Comparison of ENCODE assay signal across 8 cellular contexts in the genomic region with DNA sequence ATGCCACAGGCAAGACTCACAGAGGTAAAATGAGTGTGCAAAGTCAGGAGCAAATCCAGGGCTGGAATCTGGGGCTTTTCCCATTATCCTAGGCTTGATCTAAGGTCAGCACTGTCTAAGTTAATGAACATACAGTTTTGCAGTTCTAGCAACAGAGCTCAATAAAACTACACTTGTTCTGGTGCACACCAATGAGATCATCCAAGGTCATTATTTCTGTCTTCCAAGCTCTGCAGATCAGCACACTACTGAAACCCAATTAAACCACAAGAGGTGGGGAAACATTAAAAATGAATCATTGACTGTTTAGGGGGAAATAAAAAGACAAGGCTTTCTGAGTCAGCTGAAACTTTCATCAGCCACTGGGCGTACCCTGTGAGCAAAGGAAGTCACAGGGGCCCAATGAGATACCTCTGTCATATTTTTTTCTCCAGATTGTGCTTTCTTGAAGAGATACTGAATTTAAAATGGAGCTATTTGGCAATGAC.
A peak's percentile ranks its signal among the peaks of the same experiment; 100 is the strongest.
DNase-seq lines count a peak whose midpoint lies in the region; ATAC-seq and TF ChIP-seq lines count a peak whose summit lies in the region.

No MANE protein-coding gene starts in this region.

- peak; percentile 69 for DNase-seq in Calu3
- peak; percentile 44 to 83 (median 73) for DNase-seq in adrenal gland
- no peak for DNase-seq in mesendoderm
- no peak for DNase-seq in hippocampal formation (lab: John Stamatoyannopoulos, UW)
- DNase-seq in T-helper 9 cell: no peak
- DNase-seq in SW 1271 (lab: John Stamatoyannopoulos, UW): no peak

- H2BK5ac ChIP-seq in mesendoderm (ENCODE audit: low read length): no peak overlapping the region

- no peaks in the 10 kb centered on the region for H3K36me3 ChIP-seq in adrenal gland (replicated peaks in 1 of 2)
- H3K36me3 ChIP-seq in mesendoderm (ENCODE audit: control insufficient read depth, insufficient read depth, low read length): no peaks in the 10 kb centered on the region

- H3K9me3 ChIP-seq in adrenal gland (replicated peaks in 1 of 3): no peaks in the 10 kb centered on the region

- no peak overlapping the region for H4K8ac ChIP-seq in mesendoderm (ENCODE audit: low read depth, low read length)

- H3K4me3 Mint-ChIP-seq in Calu3 (ENCODE audit: low read depth, unreplicated experiment): peak overlapping the region; percentile 54

- H3K4me1 Mint-ChIP-seq in Calu3 (ENCODE audit: low read depth, unreplicated experiment): peaks cover 53% of the 10 kb centered on the region

- no peak overlapping the region for H3K23ac ChIP-seq in mesendoderm (ENCODE audit: low read length)

- no peak overlapping the region for H3K9ac ChIP-seq in mesendoderm (ENCODE audit: low read length)

- no peak overlapping the region for H4K5ac ChIP-seq in mesendoderm (ENCODE audit: low read length)

- no peak for TF ChIP-seq POLR2A in adrenal gland (IDR thresholded peaks at IDR 0.05)

- TF ChIP-seq CTCF in Calu3 (IDR thresholded peaks at IDR 0.05; ENCODE audit: unreplicated experiment) (no peak), adrenal gland (IDR thresholded peaks at IDR 0.05) (no peak)

- H3K36me3 Mint-ChIP-seq in Calu3 (ENCODE audit: insufficient read depth, unreplicated experiment): peaks cover 34% of the 10 kb centered on the region

- H3K27ac ChIP-seq in adrenal gland (peak overlapping the region in 3 of 5 donors; percentile 43 to 88 (median 78)), mesendoderm (ENCODE audit: low read depth, low read length) (no peak overlapping the region)

- intact Hi-C loops in Calu3 (cut with micrococcal nuclease; ENCODE audit: unreplicated experiment) (loop anchor here (1.0 to 10.0 kb wide), 5 partner anchors 76 to 1734 kb away; no protein-coding TSS in a partner anchor), adrenal gland (cut with DNase I) (no loop called here)

- H2AK5ac ChIP-seq in mesendoderm (ENCODE audit: low read length): no peak overlapping the region

- H3K4ac ChIP-seq in mesendoderm (ENCODE audit: low read depth, low read length): no peak overlapping the region

- no peaks in the 10 kb centered on the region for H3K79me2 ChIP-seq in mesendoderm (ENCODE audit: control insufficient read depth, insufficient read depth, low read length)

- 25 to 44% (median 28%) methylated on average over 1 of the region's 1 CpG for WGBS in adrenal gland, 4 donors
- no CpG with 5 or more reads among the region's 1 CpG for WGBS in mesendoderm (ENCODE audit: extremely low coverage, insufficient coverage, low lambda C conversion rate)

- H2BK15ac ChIP-seq in mesendoderm (replicated peaks; ENCODE audit: low read depth): no peak overlapping the region

- BruUV-seq in Calu3 (replicated peaks; lab: Mats Ljungman, UMichigan): no TSS peak

- H3K27me3 Mint-ChIP-seq in Calu3 (ENCODE audit: unreplicated experiment): no peaks in the 10 kb centered on the region

- H3K4me1 ChIP-seq in adrenal gland (replicated peaks in 1 of 2): peaks cover 52 to 59% of the 10 kb centered on the region in 2 donors
- H3K4me1 ChIP-seq in mesendoderm (ENCODE audit: control insufficient read depth, low read depth, low read length): peaks cover 4% of the 10 kb centered on the region

- ATAC-seq in GM19397 (IDR thresholded peaks at IDR 0.05; ENCODE audit: unreplicated experiment) (peak; percentile 42), HG03460 (IDR thresholded peaks at IDR 0.05; ENCODE audit: unreplicated experiment) (peak; percentile 34)

- CTCF ChIA-PET in Calu3 (lab: Charles Lee): interaction anchor here (0.9 to 2.1 kb wide), 6 partner anchors 14 to 1738 kb away, joined by 3 to 11 read pairs (median 4); no protein-coding TSS in a partner anchor

- no peak overlapping the region for H2BK120ac ChIP-seq in mesendoderm (ENCODE audit: low read depth, low read length)

- H3K56ac ChIP-seq in mesendoderm (ENCODE audit: low read length): no peak overlapping the region

- no peak overlapping the region for H3K4me2 ChIP-seq in mesendoderm (ENCODE audit: low read length)

- no peak overlapping the region for H3K4me3 ChIP-seq in adrenal gland
- no peak overlapping the region for H3K4me3 ChIP-seq in mesendoderm (ENCODE audit: low read length)

- H3K79me1 ChIP-seq in mesendoderm (ENCODE audit: low read length): no peaks in the 10 kb centered on the region

- H3K27me3 ChIP-seq in adrenal gland (no peaks in the 10 kb centered on the region), mesendoderm (ENCODE audit: insufficient read depth, low read length, poor library complexity) (no peaks in the 10 kb centered on the region)

- H3K18ac ChIP-seq in mesendoderm (ENCODE audit: low read length): peak overlapping the region; percentile 51

- peak overlapping the region; percentile 96 for H3K27ac Mint-ChIP-seq in Calu3 (ENCODE audit: unreplicated experiment)

- no peaks in the 10 kb centered on the region for H3K9me3 Mint-ChIP-seq in Calu3 (ENCODE audit: low read depth, unreplicated experiment)

Comparison
In these comparisons a context has a peak if more than half of its experiments do, and no peak if none do; other contexts are left out.
1. DNase-seq: peak in Calu3 (single experiment) and adrenal gland (7 of 7); none in mesendoderm (single experiment), hippocampal formation (0 of 2), T-helper 9 cell (single experiment) and SW 1271 (0 of 2).